In genomic region chr6:118092086-118092485, GRCh38 we compare ENCODE assay signal across 29 cellular contexts.
"Had no signal": no experiment of that assay in that cellular context is flagged by ENCODE, and none has a peak within 500 bp of the region (broad histone marks: within the 10 kb centered on the region; RNA-seq: fewer than 3 reads in every experiment).

No MANE protein-coding gene starts in this region.

- H3K9me3 ChIP-seq: colonic mucosa, gastrocnemius medialis had no signal

- DNase-seq: colonic mucosa; cortex of kidney; dermis blood vessel endothelial cell; dorsolateral prefrontal cortex; effector CD4-positive, alpha-beta T cell; effector CD8-positive, alpha-beta T cell; effector memory CD4-positive, alpha-beta T cell; effector memory CD8-positive, alpha-beta T cell; endodermal cell; erythroblast; esophagus squamous epithelium; foreskin fibroblast; foreskin keratinocyte; foreskin melanocyte; gastrocnemius medialis; glutamatergic neuron; head of caudate nucleus; heart left ventricle; heart right ventricle had no signal

- FAIRE-seq: colon, endometrium, endothelial cell of umbilical vein, frontal cortex had no signal

- H3K4me1 ChIP-seq: colonic mucosa, esophagus muscularis mucosa, esophagus squamous epithelium, foreskin keratinocyte, gastrocnemius medialis, gastroesophageal sphincter, heart left ventricle, heart right ventricle had no signal

- H3K27ac ChIP-seq: colonic mucosa, coronary artery, dorsolateral prefrontal cortex, epithelial cell of prostate, esophagus muscularis mucosa, esophagus squamous epithelium, foreskin keratinocyte, gastrocnemius medialis, gastroesophageal sphincter, heart left ventricle, heart right ventricle had no signal

- H3K4me3 Mint-ChIP-seq: dendritic cell treated with granulocyte-macrophage colony-stimulating factor and Interleukin-4, amounts not matched to agents 40 ng/mL and 50 ng/mL, for 4 days; effector memory CD8-positive, alpha-beta T cell; endodermal cell had no signal

- H3K36me3 ChIP-seq: colonic mucosa, esophagus muscularis mucosa, esophagus squamous epithelium, gastrocnemius medialis, gastroesophageal sphincter, heart left ventricle, heart right ventricle had no signal

- ATAC-seq: effector memory CD8-positive, alpha-beta T cell; esophagus mucosa; foreskin keratinocyte; gastrocnemius medialis; gastroesophageal sphincter; heart left ventricle; heart right ventricle had no signal

- H3K27me3 ChIP-seq: colonic mucosa, dorsolateral prefrontal cortex, esophagus muscularis mucosa, esophagus squamous epithelium, foreskin keratinocyte, gastrocnemius medialis, gastroesophageal sphincter, heart left ventricle, heart right ventricle had no signal

- H3K27ac Mint-ChIP-seq: dendritic cell treated with granulocyte-macrophage colony-stimulating factor and Interleukin-4, amounts not matched to agents 40 ng/mL and 50 ng/mL, for 4 days; effector memory CD8-positive, alpha-beta T cell; endodermal cell had no signal

- H3K4me1 Mint-ChIP-seq: endodermal cell had no signal

- H3K4me3 ChIP-seq: colonic mucosa, coronary artery, dorsolateral prefrontal cortex, esophagus muscularis mucosa, esophagus squamous epithelium, gastrocnemius medialis, gastroesophageal sphincter, heart left ventricle, heart right ventricle had no signal

- H3K27me3 Mint-ChIP-seq: dendritic cell treated with granulocyte-macrophage colony-stimulating factor and Interleukin-4, amounts not matched to agents 40 ng/mL and 50 ng/mL, for 4 days had no signal
